ENCODE assay signal across 8 cellular contexts in the genomic region with DNA sequence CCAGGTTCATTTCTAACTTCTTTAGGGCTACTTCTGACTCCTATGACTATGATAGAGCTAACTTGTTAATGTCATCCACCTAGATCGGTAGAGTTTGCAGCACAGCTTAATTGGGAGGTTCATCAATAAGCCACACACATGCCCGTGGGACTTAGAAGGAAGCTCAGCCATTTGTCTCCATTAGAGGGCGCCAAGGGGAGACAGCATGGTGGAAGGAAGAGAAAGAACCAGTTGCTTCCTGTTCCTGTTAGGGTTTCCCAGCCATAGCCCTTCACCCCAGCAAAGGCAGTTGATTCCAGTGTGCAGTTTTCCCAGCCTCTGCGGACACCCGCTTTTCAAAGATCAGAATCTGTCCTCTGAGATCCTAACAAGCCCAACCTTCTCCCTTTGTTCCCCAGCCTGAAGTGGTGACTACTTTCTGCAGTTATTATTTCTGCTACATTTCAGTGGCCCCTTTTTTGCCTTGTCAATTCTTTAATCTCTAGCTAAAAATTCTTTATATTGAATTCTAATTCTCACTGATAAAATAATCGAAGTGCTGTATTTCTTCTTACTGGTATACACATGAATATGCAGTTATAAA. TPM values are rescaled to one million over a fixed set of nuclear protein-coding genes. Genes with fewer than 3 reads are reported as not detected.
DNase-seq lines count a peak whose midpoint lies in the region; ATAC-seq, FAIRE-seq and TF ChIP-seq lines count a peak whose summit lies in the region.

No MANE protein-coding gene starts in this region.

- peak; percentile 90 for ATAC-seq in GM21529 (IDR thresholded peaks at IDR 0.05; ENCODE audit: unreplicated experiment)
- ATAC-seq in activated T-helper 17 cell treated with anti-CD3 and anti-CD28 coated beads, Interleukin-2, amount 50 U/mL, for 72 hours (replicated peaks) = peak; percentile 86

- TF ChIP-seq CTCF in LNCAP (IDR thresholded peaks at IDR 0.05) = peak; percentile 67
- TF ChIP-seq CTCF in progenitor cell of endocrine pancreas (IDR thresholded peaks at IDR 0.05; ENCODE audit: unreplicated experiment) = peak; percentile 65

- DNase-seq in D341Med (ENCODE audit: low spot score) = peak; percentile 72
- peak; percentile 70 to 76 for DNase-seq in SHP77 (lab: John Stamatoyannopoulos, UW)
- peak; percentile 38 for DNase-seq in germinal center (ENCODE audit: low spot score)
- peak; percentile 21 for DNase-seq in progenitor cell of endocrine pancreas (ENCODE audit: low spot score, unreplicated experiment)
- DNase-seq in frontal cortex (ENCODE audit: low spot score in 2 of 2) = no peak

- H3K9me3 Mint-ChIP-seq in activated T-helper 17 cell treated with anti-CD3 and anti-CD28 coated beads, Interleukin-2, amount 50 U/mL, for 72 hours = no peaks in the 10 kb centered on the region
- no peaks in the 10 kb centered on the region for H3K9me3 Mint-ChIP-seq in progenitor cell of endocrine pancreas (ENCODE audit: low read depth)

- peaks cover 4% of the 10 kb centered on the region for H3K4me1 Mint-ChIP-seq in activated T-helper 17 cell treated with anti-CD3 and anti-CD28 coated beads, Interleukin-2, amount 50 U/mL, for 72 hours
- H3K4me1 Mint-ChIP-seq in progenitor cell of endocrine pancreas (ENCODE audit: low read depth) = peaks cover 3% of the 10 kb centered on the region

- no peaks in the 10 kb centered on the region for H3K27me3 Mint-ChIP-seq in activated T-helper 17 cell treated with anti-CD3 and anti-CD28 coated beads, Interleukin-2, amount 50 U/mL, for 72 hours
- no peaks in the 10 kb centered on the region for H3K27me3 Mint-ChIP-seq in progenitor cell of endocrine pancreas

- H3K36me3 Mint-ChIP-seq in activated T-helper 17 cell treated with anti-CD3 and anti-CD28 coated beads, Interleukin-2, amount 50 U/mL, for 72 hours (ENCODE audit: low read depth) = no peaks in the 10 kb centered on the region
- H3K36me3 Mint-ChIP-seq in progenitor cell of endocrine pancreas (ENCODE audit: insufficient read depth) = no peaks in the 10 kb centered on the region

- no peak overlapping the region for H3K4me3 Mint-ChIP-seq in activated T-helper 17 cell treated with anti-CD3 and anti-CD28 coated beads, Interleukin-2, amount 50 U/mL, for 72 hours
- H3K4me3 Mint-ChIP-seq in progenitor cell of endocrine pancreas (ENCODE audit: low read depth) = no peak overlapping the region

- H3K27ac Mint-ChIP-seq in activated T-helper 17 cell treated with anti-CD3 and anti-CD28 coated beads, Interleukin-2, amount 50 U/mL, for 72 hours = no peak overlapping the region
- no peak overlapping the region for H3K27ac Mint-ChIP-seq in progenitor cell of endocrine pancreas

- no peak for FAIRE-seq in frontal cortex (lab: Jason Lieb, UNC)

RNA-seq across cellular contexts. Expression of gene MAIP1, which starts 30.3 kb away (rescaled TPM):
- 10 to 100 TPM; 22.8 to 35.3 TPM for total RNA-seq in activated T-helper 17 cell treated with anti-CD3 and anti-CD28 coated beads, Interleukin-2, amount 50 U/mL, for 72 hours
- total RNA-seq in progenitor cell of endocrine pancreas (18.8 and 20.4 TPM in 2 replicates), frontal cortex (14.3 TPM)

RNA-seq across cellular contexts. Expression of gene TYW5, which starts 30.4 kb away (rescaled TPM):
- 10 to 100 TPM; 11.0 to 16.1 TPM for total RNA-seq in activated T-helper 17 cell treated with anti-CD3 and anti-CD28 coated beads, Interleukin-2, amount 50 U/mL, for 72 hours
- total RNA-seq in progenitor cell of endocrine pancreas (16.6 and 17.9 TPM in 2 replicates), frontal cortex (13.9 TPM)

Comparison
In these comparisons a context has a peak if more than half of its experiments do, and no peak if none do; other contexts are left out.
1. DNase-seq: peak in D341Med (single experiment), SHP77 (2 of 2), germinal center (single experiment) and progenitor cell of endocrine pancreas (single experiment); none in frontal cortex (0 of 2).